In genomic region chr14:54338696-54339317, GRCh38 we compare ENCODE assay signal across 10 cellular contexts. TPM values are rescaled to one million over a fixed set of nuclear protein-coding genes. Genes with fewer than 3 reads are reported as not detected.
A peak's percentile ranks its signal among the peaks of the same experiment; 100 is the strongest.
DNase-seq lines count a peak whose midpoint lies in the region; ATAC-seq, FAIRE-seq and TF ChIP-seq lines count a peak whose summit lies in the region.
"Had no signal": no experiment of that assay in that cellular context is flagged by ENCODE, and none has a peak within 500 bp of the region (broad histone marks: within the 10 kb centered on the region; RNA-seq: fewer than 3 reads in every experiment).

No MANE protein-coding gene starts in this region.

- CTCF ChIA-PET in activated CD4-positive, alpha-beta memory T cell treated with anti-CD3 and anti-CD28 coated beads for 36 hours (lab: Charles Lee), result interaction anchor here (1.3 to 1.9 kb wide), 2 partner anchors 9 to 10 kb away, joined by 4 to 7 read pairs; no protein-coding TSS in a partner anchor

- H3K36me3 Mint-ChIP-seq in activated CD4-positive, alpha-beta memory T cell treated with anti-CD3 and anti-CD28 coated beads for 36 hours, result no peaks in the 10 kb centered on the region

- no peak overlapping the region for H3K23ac ChIP-seq in mesendoderm (ENCODE audit: low read length)

- no peaks in the 10 kb centered on the region for H3K4me1 Mint-ChIP-seq in activated CD4-positive, alpha-beta memory T cell treated with anti-CD3 and anti-CD28 coated beads for 36 hours (ENCODE audit: low read depth)

- H3K9me3 Mint-ChIP-seq in activated CD4-positive, alpha-beta memory T cell treated with anti-CD3 and anti-CD28 coated beads for 36 hours, result no peaks in the 10 kb centered on the region

- WGBS in mesendoderm (ENCODE audit: extremely low coverage, insufficient coverage, low lambda C conversion rate), result no CpG with 5 or more reads among the region's 6 CpGs

- no peak overlapping the region for H4K8ac ChIP-seq in mesendoderm (ENCODE audit: low read depth, low read length)

- H3K27me3 ChIP-seq in brain microvascular endothelial cell (replicated peaks) (no peaks in the 10 kb centered on the region), mesendoderm (ENCODE audit: insufficient read depth, low read length, poor library complexity) (no peaks in the 10 kb centered on the region), ascending aorta (no peaks in the 10 kb centered on the region)

- in situ Hi-C loops in brain microvascular endothelial cell (cut with HindIII; ENCODE audit: low pct_ligation_motif_present, low sequenced_read_pairs), result loop anchor here (25.0 kb wide), 1 partner anchor 802 kb away; no protein-coding TSS in a partner anchor

- H3K27ac Mint-ChIP-seq in activated CD4-positive, alpha-beta memory T cell treated with anti-CD3 and anti-CD28 coated beads for 36 hours, result no peak overlapping the region

- ATAC-seq in GM21825 (IDR thresholded peaks at IDR 0.05; ENCODE audit: unreplicated experiment) (no peak), HG03469 (IDR thresholded peaks at IDR 0.05; ENCODE audit: unreplicated experiment) (no peak)

- POLR2A ChIA-PET in activated CD4-positive, alpha-beta memory T cell treated with anti-CD3 and anti-CD28 coated beads for 36 hours (lab: Charles Lee), result no interaction called here

- no peaks in the 10 kb centered on the region for H3K79me2 ChIP-seq in mesendoderm (ENCODE audit: control insufficient read depth, insufficient read depth, low read length)

- no peak overlapping the region for H3K27ac ChIP-seq in brain microvascular endothelial cell
- H3K27ac ChIP-seq in mesendoderm (ENCODE audit: low read depth, low read length), result no peak overlapping the region
- H3K27ac ChIP-seq in ascending aorta, result no peak overlapping the region

- H4K5ac ChIP-seq in mesendoderm (ENCODE audit: low read length), result no peak overlapping the region

- H2BK120ac ChIP-seq in mesendoderm (ENCODE audit: low read depth, low read length), result peak overlapping the region; percentile 38

- H3K27me3 Mint-ChIP-seq in activated CD4-positive, alpha-beta memory T cell treated with anti-CD3 and anti-CD28 coated beads for 36 hours, result peaks cover 4% of the 10 kb centered on the region

- peak overlapping the region; percentile 33 for H2BK5ac ChIP-seq in mesendoderm (ENCODE audit: low read length)

- H3K4me2 ChIP-seq in mesendoderm (ENCODE audit: low read length), result no peak overlapping the region

- peak overlapping the region; percentile 42 for H3K56ac ChIP-seq in mesendoderm (ENCODE audit: low read length)

- FAIRE-seq in D721Med (lab: Jason Lieb, UNC), result no peak

- peak overlapping the region; percentile 94 for H3K18ac ChIP-seq in mesendoderm (ENCODE audit: low read length)

- no peak overlapping the region for H2BK15ac ChIP-seq in mesendoderm (replicated peaks; ENCODE audit: low read depth)

- H3K4me1 ChIP-seq in mesendoderm (ENCODE audit: control insufficient read depth, low read depth, low read length), result peaks cover 1% of the 10 kb centered on the region
- H3K4me1 ChIP-seq in ascending aorta, result no peaks in the 10 kb centered on the region

- no peaks in the 10 kb centered on the region for H3K79me1 ChIP-seq in mesendoderm (ENCODE audit: low read length)

- H3K4me3 ChIP-seq in brain microvascular endothelial cell (ENCODE audit: low read depth, low read length) (no peak overlapping the region), mesendoderm (ENCODE audit: low read length) (no peak overlapping the region), ascending aorta (no peak overlapping the region)

- TF ChIP-seq CTCF in D721Med (IDR thresholded peaks at IDR 0.05; ENCODE audit: insufficient read depth, missing control alignments), result peak; percentile 32
- TF ChIP-seq CTCF in brain microvascular endothelial cell (IDR thresholded peaks at IDR 0.05; ENCODE audit: low read depth, low read length, missing control alignments), result peak; percentile 80
- TF ChIP-seq CTCF in ascending aorta (IDR thresholded peaks at IDR 0.05), result peak in 1 of 3 experiments; percentile 32

- no peak for DNase-seq in D721Med (ENCODE audit: insufficient read length, low spot score)
- peak; percentile 45 to 65 for DNase-seq in Kasumi-1 (lab: John Stamatoyannopoulos, UW)
- DNase-seq in brain microvascular endothelial cell, result peak; percentile 40
- DNase-seq in mesendoderm, result peak; percentile 89
- DNase-seq in ascending aorta (ENCODE audit: low spot score in 2 of 2), result no peak
- no peak for DNase-seq in activated CD4-positive, alpha-beta memory T cell treated with anti-CD3 and anti-CD28 coated beads for 36 hours
- DNase-seq: KG1, substantia nigra had no signal

- H2AK5ac ChIP-seq in mesendoderm (ENCODE audit: low read length), result no peak overlapping the region

- no peak overlapping the region for H3K4me3 Mint-ChIP-seq in activated CD4-positive, alpha-beta memory T cell treated with anti-CD3 and anti-CD28 coated beads for 36 hours

- no peak overlapping the region for H3K9ac ChIP-seq in mesendoderm (ENCODE audit: low read length)

- H3K36me3 ChIP-seq in brain microvascular endothelial cell (replicated peaks) (no peaks in the 10 kb centered on the region), mesendoderm (ENCODE audit: control insufficient read depth, insufficient read depth, low read length) (no peaks in the 10 kb centered on the region), ascending aorta (no peaks in the 10 kb centered on the region)

- peak overlapping the region; percentile 79 for H3K4ac ChIP-seq in mesendoderm (ENCODE audit: low read depth, low read length)

- intact Hi-C loops in ascending aorta (cut with DNase I), result no loop called here
- intact Hi-C loops in activated CD4-positive, alpha-beta memory T cell treated with anti-CD3 and anti-CD28 coated beads for 36 hours (cut with micrococcal nuclease), result no loop called here

- H3K9me3 ChIP-seq in ascending aorta, result no peaks in the 10 kb centered on the region

RNA-seq across cellular contexts. Expression of gene CDKN3, which starts 58.0 kb away (rescaled TPM):
- polyA plus RNA-seq in mesendoderm (2013, experiment 1 of 2), result 128 TPM
- polyA plus RNA-seq in mesendoderm (2013, experiment 2 of 2), result 129 TPM
- total RNA-seq in ascending aorta, result not detected
- 10 to 100 TPM; 96.2 to 99.2 TPM for total RNA-seq in activated CD4-positive, alpha-beta memory T cell treated with anti-CD3 and anti-CD28 coated beads for 36 hours

Comparison
In these comparisons a context has a peak if more than half of its experiments do, and no peak if none do; other contexts are left out.
1. DNase-seq: peak in Kasumi-1 (2 of 2), brain microvascular endothelial cell (single experiment) and mesendoderm (single experiment); none in D721Med (single experiment), ascending aorta (0 of 2) and activated CD4-positive, alpha-beta memory T cell treated with anti-CD3 and anti-CD28 coated beads for 36 hours (single experiment).
2. RNA of gene CDKN3, which starts 58.0 kb away (total RNA-seq): 96.2 to 99.2 TPM in activated CD4-positive, alpha-beta memory T cell treated with anti-CD3 and anti-CD28 coated beads for 36 hours; not detected in ascending aorta (single experiment); every median in the first group is over 10 times any median in the second.